16 cellular contexts compared by ENCODE assay signal in genomic region chr17:69066482-69066881, GRCh38. TPM values are rescaled to one million over a fixed set of nuclear protein-coding genes. Genes with fewer than 3 reads are reported as not detected.
DNase-seq lines count a peak whose midpoint lies in the region; ATAC-seq and TF ChIP-seq lines count a peak whose summit lies in the region.
"Had no signal": no experiment of that assay in that cellular context is flagged by ENCODE, and none has a peak within 500 bp of the region (broad histone marks: within the 10 kb centered on the region; RNA-seq: fewer than 3 reads in every experiment).

No MANE protein-coding gene starts in this region.

- peaks cover 15% of the 10 kb centered on the region for H3K4me1 ChIP-seq in CD4-positive, alpha-beta memory T cell (ENCODE audit: insufficient read depth, low read length)
- H3K4me1 ChIP-seq in mesenchymal stem cell (ENCODE audit: control insufficient read depth, insufficient read depth, low read depth, low read length) (peaks cover 1% of the 10 kb centered on the region), A673 (ENCODE audit: insufficient read depth, low read length, poor library complexity, severe bottlenecking) (peaks cover 27% of the 10 kb centered on the region)
- H3K4me1 ChIP-seq in CD8-positive, alpha-beta memory T cell (ENCODE audit: insufficient read depth, low read length), result no peaks in the 10 kb centered on the region

- H3K27me3 ChIP-seq in CD4-positive, alpha-beta memory T cell (ENCODE audit: insufficient read depth, low read length), result no peaks in the 10 kb centered on the region
- H3K27me3 ChIP-seq in mesenchymal stem cell (ENCODE audit: control insufficient read depth in 1 of 2, insufficient read depth in 1 of 2, low read length in 2 of 2), result no peaks in the 10 kb centered on the region
- H3K27me3 ChIP-seq in CD8-positive, alpha-beta memory T cell (ENCODE audit: insufficient read depth, low read length, poor library complexity, severe bottlenecking), result no peaks in the 10 kb centered on the region
- no peaks in the 10 kb centered on the region for H3K27me3 ChIP-seq in A673 (replicated peaks; ENCODE audit: insufficient read depth, low read depth, low read length, poor library complexity)
- H3K27me3 ChIP-seq: tibial nerve had no signal

- H3K4me1 Mint-ChIP-seq in CD4-positive, alpha-beta memory T cell, result peaks cover 14 to 39% (median 25%) of the 10 kb centered on the region in 4 donors
- H3K4me1 Mint-ChIP-seq in IgD-negative memory B cell (peaks cover 14 to 27% (median 22%) of the 10 kb centered on the region in 3 donors), T-cell (peaks cover 28 to 44% (median 41%) of the 10 kb centered on the region in 3 donors)
- H3K4me1 Mint-ChIP-seq in CD8-positive, alpha-beta memory T cell, result peaks cover 21 to 37% (median 31%) of the 10 kb centered on the region in 3 donors

- no peak overlapping the region for H2AK5ac ChIP-seq in mesenchymal stem cell (ENCODE audit: low read length, severe bottlenecking)

- H4K8ac ChIP-seq in mesenchymal stem cell (ENCODE audit: low read length), result no peak overlapping the region

- H2AFZ ChIP-seq in mesenchymal stem cell (ENCODE audit: low read depth, low read length), result no peak overlapping the region

- H2BK5ac ChIP-seq in mesenchymal stem cell (ENCODE audit: low read depth, low read length, poor library complexity, severe bottlenecking), result peak overlapping the region; percentile 20

- POLR2A ChIA-PET in CD4-positive, alpha-beta memory T cell (lab: Charles Lee; ENCODE audit: partially characterized antibody), result no interaction called here
- POLR2A ChIA-PET in T-cell (lab: Charles Lee) (no interaction called here), A673 (lab: Charles Lee; ENCODE audit: low non-redundant PET) (no interaction called here)
- POLR2A ChIA-PET in CD8-positive, alpha-beta memory T cell (lab: Charles Lee), result no interaction called here

- H3K36me3 ChIP-seq in CD4-positive, alpha-beta memory T cell (ENCODE audit: insufficient read depth, low read length), result no peaks in the 10 kb centered on the region
- peaks cover 0 to 34% of the 10 kb centered on the region in 2 experiments for H3K36me3 ChIP-seq in mesenchymal stem cell (ENCODE audit: control insufficient read depth in 1 of 2, insufficient read depth in 2 of 2, low read depth in 1 of 2, low read length in 2 of 2)
- no peaks in the 10 kb centered on the region for H3K36me3 ChIP-seq in CD8-positive, alpha-beta memory T cell (ENCODE audit: insufficient read depth, low read length)
- H3K36me3 ChIP-seq in A673 (ENCODE audit: insufficient read depth, low read length, poor library complexity, severe bottlenecking), result no peaks in the 10 kb centered on the region

- H2BK12ac ChIP-seq in mesenchymal stem cell (ENCODE audit: low read length in 2 of 2), result no peak overlapping the region

- no peak for TF ChIP-seq CTCF in A673 (conservative IDR thresholded peaks at IDR 0.05; ENCODE audit: low read depth, low read length)

- no peak overlapping the region for H3K4me3 ChIP-seq in CD4-positive, alpha-beta memory T cell (ENCODE audit: low read length in 2 of 2)
- H3K4me3 ChIP-seq in mesenchymal stem cell (ENCODE audit: insufficient read depth in 1 of 2, low read depth in 1 of 2, low read length in 2 of 2) (no peak overlapping the region), A673 (ENCODE audit: low read depth, low read length, poor library complexity, severe bottlenecking) (no peak overlapping the region)
- H3K4me3 ChIP-seq in CD8-positive, alpha-beta memory T cell (ENCODE audit: low read length), result no peak overlapping the region
- H3K4me3 ChIP-seq: tibial nerve had no signal

- H3K18ac ChIP-seq in mesenchymal stem cell (ENCODE audit: low read depth in 1 of 2, low read length in 2 of 2), result no peak overlapping the region

- CTCF ChIA-PET in CD4-positive, alpha-beta memory T cell (lab: Charles Lee; ENCODE audit: partially characterized antibody), result no interaction called here
- CTCF ChIA-PET in T-cell (lab: Charles Lee), result no interaction called here
- CTCF ChIA-PET in CD8-positive, alpha-beta memory T cell (lab: Charles Lee), result no interaction called here
- CTCF ChIA-PET in A673 (lab: Charles Lee), result no interaction called here

- ATAC-seq in T-cell (replicated peaks in 1 of 4), result no peak

- intact Hi-C loops in CD4-positive, alpha-beta memory T cell (cut with micrococcal nuclease), result no loop called here
- intact Hi-C loops in A673 (cut with micrococcal nuclease; ENCODE audit: unreplicated experiment), result no loop called here

- no TSS peak for BruUV-seq in A673 (replicated peaks; lab: Mats Ljungman, UMichigan)

- H3K23ac ChIP-seq in mesenchymal stem cell (ENCODE audit: low read length in 2 of 2), result no peak overlapping the region

- no peaks in the 10 kb centered on the region for H3K9me3 ChIP-seq in CD4-positive, alpha-beta memory T cell (ENCODE audit: control insufficient read depth in 1 of 2, low read length in 2 of 2)
- no peaks in the 10 kb centered on the region for H3K9me3 ChIP-seq in mesenchymal stem cell (ENCODE audit: control insufficient read depth, low read length)
- no peaks in the 10 kb centered on the region for H3K9me3 ChIP-seq in CD8-positive, alpha-beta memory T cell (ENCODE audit: low read length)
- no peaks in the 10 kb centered on the region for H3K9me3 ChIP-seq in A673 (ENCODE audit: low read depth, low read length, poor library complexity, severe bottlenecking)
- H3K9me3 ChIP-seq: tibial nerve had no signal

- H3K9me3 Mint-ChIP-seq in CD4-positive, alpha-beta memory T cell, result peaks cover 0 to 13% (median 7%) of the 10 kb centered on the region in 8 donors
- peaks cover 2 to 12% (median 4%) of the 10 kb centered on the region in 3 donors for H3K9me3 Mint-ChIP-seq in IgD-negative memory B cell
- H3K9me3 Mint-ChIP-seq in T-cell, result peaks cover 0 to 3% (median 0%) of the 10 kb centered on the region in 3 donors
- H3K9me3 Mint-ChIP-seq in CD8-positive, alpha-beta memory T cell, result peaks cover 3 to 8% (median 5%) of the 10 kb centered on the region in 5 donors

- no peak overlapping the region for H3K14ac ChIP-seq in mesenchymal stem cell (ENCODE audit: low read length in 2 of 2)

- no peak overlapping the region for H2BK120ac ChIP-seq in mesenchymal stem cell (ENCODE audit: low read depth, low read length)

- H3K4me3 Mint-ChIP-seq in CD4-positive, alpha-beta memory T cell, result peak overlapping the region in 6 of 8 donors; percentile 42 to 70 (median 62)
- H3K4me3 Mint-ChIP-seq in IgD-negative memory B cell, result peak overlapping the region in 1 of 4 donors; percentile 76
- H3K4me3 Mint-ChIP-seq in T-cell, result peak overlapping the region in 2 of 3 donors; percentile 21 to 60
- no peak overlapping the region for H3K4me3 Mint-ChIP-seq in CD8-positive, alpha-beta memory T cell
- H3K4me3 Mint-ChIP-seq: activated CD4-positive, alpha-beta memory T cell treated with anti-CD3 and anti-CD28 coated beads for 36 hours had no signal

- WGBS in mesenchymal stem cell, result 96% methylated on average over 7 of the region's 7 CpGs

- H2BK15ac ChIP-seq in mesenchymal stem cell (ENCODE audit: low read depth, poor library complexity, severe bottlenecking), result no peak overlapping the region

- DNase-seq in CD4-positive, alpha-beta memory T cell, result no peak
- DNase-seq in T-cell, result no peak
- DNase-seq in mesenchymal stem cell, result no peak
- DNase-seq in DMS 273 (lab: John Stamatoyannopoulos, UW; ENCODE audit: unreplicated experiment), result no peak
- no peak for DNase-seq in CD8-positive, alpha-beta memory T cell
- DNase-seq in A673 (ENCODE audit: low spot score), result no peak
- DNase-seq: activated CD4-positive, alpha-beta memory T cell treated with anti-CD3 and anti-CD28 coated beads for 36 hours; activated T-cell treated with anti-CD3 and anti-CD28 coated beads, Interleukin-2, amount 50 U/mL, for 48 hours; C1 segment of cervical spinal cord; caudate nucleus; DMS79; effector CD4-positive, alpha-beta T cell; NCI-H187 treated with DMSO at 0.1 percent for 48 hours; Right ventricle myocardium superior had no signal

- no peak overlapping the region for H3K9ac ChIP-seq in mesenchymal stem cell (ENCODE audit: low read length)

- peaks cover 3 to 6% of the 10 kb centered on the region in 2 donors for H3K27me3 Mint-ChIP-seq in CD4-positive, alpha-beta memory T cell
- H3K27me3 Mint-ChIP-seq in IgD-negative memory B cell (no peaks in the 10 kb centered on the region), T-cell (peaks cover 7 to 14% of the 10 kb centered on the region in 2 donors)
- H3K27me3 Mint-ChIP-seq in CD8-positive, alpha-beta memory T cell, result peaks cover 2 to 24% of the 10 kb centered on the region in 2 donors

- H3K27ac ChIP-seq in CD4-positive, alpha-beta memory T cell (ENCODE audit: low read depth, low read length), result no peak overlapping the region
- H3K27ac ChIP-seq in mesenchymal stem cell (ENCODE audit: low read length, poor library complexity, severe bottlenecking) (no peak overlapping the region), A673 (ENCODE audit: low read depth, low read length, poor library complexity, severe bottlenecking) (no peak overlapping the region)
- no peak overlapping the region for H3K27ac ChIP-seq in CD8-positive, alpha-beta memory T cell (ENCODE audit: low read depth, low read length)

- no peak overlapping the region for H3K4me2 ChIP-seq in mesenchymal stem cell (ENCODE audit: low read length, poor library complexity, severe bottlenecking)

- H3K36me3 Mint-ChIP-seq in CD4-positive, alpha-beta memory T cell, result no peaks in the 10 kb centered on the region
- H3K36me3 Mint-ChIP-seq in IgD-negative memory B cell (peaks cover 5% of the 10 kb centered on the region), T-cell (no peaks in the 10 kb centered on the region)
- peaks cover 0 to 8% (median 0%) of the 10 kb centered on the region in 3 donors for H3K36me3 Mint-ChIP-seq in CD8-positive, alpha-beta memory T cell
- H3K36me3 Mint-ChIP-seq: activated CD4-positive, alpha-beta memory T cell treated with anti-CD3 and anti-CD28 coated beads for 36 hours had no signal

- no peak overlapping the region for H3K4ac ChIP-seq in mesenchymal stem cell (ENCODE audit: low read depth in 1 of 2, low read length in 2 of 2)

- peak overlapping the region in 4 of 7 donors; percentile 5 to 68 (median 23) for H3K27ac Mint-ChIP-seq in CD4-positive, alpha-beta memory T cell
- H3K27ac Mint-ChIP-seq in IgD-negative memory B cell (peak overlapping the region in 2 of 3 donors; percentile 65 to 82), T-cell (peak overlapping the region in 1 of 2 donors; percentile 76)
- H3K27ac Mint-ChIP-seq in CD8-positive, alpha-beta memory T cell, result peak overlapping the region in 2 of 8 donors; percentile 10 to 35
- H3K27ac Mint-ChIP-seq: activated CD4-positive, alpha-beta memory T cell treated with anti-CD3 and anti-CD28 coated beads for 36 hours had no signal

- no peak overlapping the region for H4K91ac ChIP-seq in mesenchymal stem cell (ENCODE audit: low read length)

- no peaks in the 10 kb centered on the region for H3K79me1 ChIP-seq in mesenchymal stem cell (replicated peaks; ENCODE audit: low read length, poor library complexity, severe bottlenecking)

RNA-seq across cellular contexts. Expression of gene ABCA9, which starts 5.8 kb away (rescaled TPM):
- total RNA-seq in CD4-positive, alpha-beta memory T cell, result under 1 TPM; 0.06 TPM
- polyA plus RNA-seq in CD4-positive, alpha-beta memory T cell, result not detected
- polyA plus RNA-seq in IgD-negative memory B cell, result not detected
- total RNA-seq in T-cell (under 1 TPM in 3 of 5 donors, not detected in 2; 0.05 to 0.06 (median 0.06) TPM), A673 (2021) (1.4 and 2.1 TPM in 2 replicates)
- 0.01 TPM for polyA plus RNA-seq in mesenchymal stem cell (2013, experiment 1 of 2)
- polyA plus RNA-seq in mesenchymal stem cell (2013, experiment 2 of 2), result 0.03 TPM
- not detected for total RNA-seq in CD8-positive, alpha-beta memory T cell
- not detected for polyA plus RNA-seq in CD8-positive, alpha-beta memory T cell
- total RNA-seq: activated CD4-positive, alpha-beta memory T cell treated with anti-CD3 and anti-CD28 coated beads for 36 hours had no signal

Comparison
In these comparisons a context has a peak if more than half of its experiments do, and no peak if none do; other contexts are left out.
1. H3K4me3 Mint-ChIP-seq: peak in CD4-positive, alpha-beta memory T cell (6 of 8) and T-cell (2 of 3); none in CD8-positive, alpha-beta memory T cell (0 of 7).